Comparison of ENCODE assay signal across 1 cellular context in genomic region chr6:42147138-42147562, GRCh38.
TF ChIP-seq lines count a peak whose summit lies in the region.

No MANE protein-coding gene starts in this region.

TF ChIP-seq in HEK293, 187 proteins besides CTCF, POLR2A, EP300 and RAD21 (continued from another document and continues in another):
- TF ChIP-seq KLF16 (tag by site-specific recombination; IDR thresholded peaks at IDR 0.05) (peak; percentile 75; the same call in 1 of the 2 replicates), ZBTB10 (tag by site-specific recombination; IDR thresholded peaks at IDR 0.05) (0 out of 2 replicates have a peak, but pooled peaks have one; percentile 24), WT1 (tag by site-specific recombination; IDR thresholded peaks at IDR 0.05) (peak; percentile 95), FEZF1 (tag by site-specific recombination; IDR thresholded peaks at IDR 0.05) (peak; percentile 68), ZBTB8A (tag by site-specific recombination; IDR thresholded peaks at IDR 0.05) (no peak), ZSCAN30 (tag by site-specific recombination; IDR thresholded peaks at IDR 0.05) (peak; percentile 46; the same call in 1 of the 2 replicates), KLF17 (tag by site-specific recombination; IDR thresholded peaks at IDR 0.05) (peak; percentile 100), BCL11B (tag by site-specific recombination; IDR thresholded peaks at IDR 0.05; ENCODE audit: low read depth) (no peak), ZNF18 (tag by site-specific recombination; IDR thresholded peaks at IDR 0.05) (peak; percentile 98), ZNF341 (tag by site-specific recombination; IDR thresholded peaks at IDR 0.05; ENCODE audit: low read depth) (peak; percentile 19; the same call in 1 of the 2 replicates), PRDM4 (tag by site-specific recombination; IDR thresholded peaks at IDR 0.05) (0 out of 2 replicates have a peak, but pooled peaks have one; percentile 23), KLF8 (tag by site-specific recombination; IDR thresholded peaks at IDR 0.05) (0 out of 2 replicates have a peak, but pooled peaks have one; percentile 25), HIC1 (tag by site-specific recombination; IDR thresholded peaks at IDR 0.05) (peak; percentile 54; the same call in 1 of the 2 replicates), ZSCAN5A (tag by site-specific recombination; IDR thresholded peaks at IDR 0.05) (no peak), SP7 (tag by site-specific recombination; IDR thresholded peaks at IDR 0.05) (peak; percentile 92), PRDM6 (tag by site-specific recombination; IDR thresholded peaks at IDR 0.05) (peak; percentile 75; the same call in 1 of the 2 replicates), ZNF311 (tag by site-specific recombination; IDR thresholded peaks at IDR 0.05; ENCODE audit: borderline replicate concordance) (no peak), SETDB1 (IDR thresholded peaks at IDR 0.05; ENCODE audit: insufficient read length, low read length) (no peak), GFI1B (tag by site-specific recombination; IDR thresholded peaks at IDR 0.05) (peak; percentile 29; the same call in 1 of the 2 replicates), ZNF561 (tag by site-specific recombination; IDR thresholded peaks at IDR 0.05; ENCODE audit: borderline replicate concordance) (peak; percentile 75), ZNF629 (tag by site-specific recombination; IDR thresholded peaks at IDR 0.05) (peak; percentile 68; the same call in 1 of the 2 replicates), KLF7 (tag by site-specific recombination; IDR thresholded peaks at IDR 0.05; ENCODE audit: borderline replicate concordance) (peak; percentile 97; the same call in 1 of the 2 replicates), ZNF394 (tag by site-specific recombination; IDR thresholded peaks at IDR 0.05; ENCODE audit: borderline replicate concordance) (no peak), ZNF600 (tag by site-specific recombination; IDR thresholded peaks at IDR 0.05) (peak; percentile 39; the same call in 1 of the 2 replicates), ZBTB49 (tag by site-specific recombination; IDR thresholded peaks at IDR 0.05; ENCODE audit: low read depth) (0 out of 2 replicates have a peak, but pooled peaks have one; percentile 39), ZNF398 (tag by site-specific recombination; IDR thresholded peaks at IDR 0.05) (peak; percentile 36; the same call in 1 of the 2 replicates), ZNF169 (tag by site-specific recombination; IDR thresholded peaks at IDR 0.05) (no peak), ZNF660 (tag by site-specific recombination; IDR thresholded peaks at IDR 0.05) (no peak), ZNF449 (tag by site-specific recombination; IDR thresholded peaks at IDR 0.05) (peak; percentile 95), ZNF501 (tag by site-specific recombination; IDR thresholded peaks at IDR 0.05) (peak; percentile 47; the same call in 1 of the 2 replicates), OVOL3 (tag by site-specific recombination; IDR thresholded peaks at IDR 0.05) (peak; percentile 70; the same call in 1 of the 2 replicates), KLF9 (tag by site-specific recombination; IDR thresholded peaks at IDR 0.05; ENCODE audit: low read depth) (peak; percentile 55), KLF1 (tag by site-specific recombination; IDR thresholded peaks at IDR 0.05) (peak; percentile 99)
